8 cellular contexts compared by ENCODE assay signal in the genomic region with DNA sequence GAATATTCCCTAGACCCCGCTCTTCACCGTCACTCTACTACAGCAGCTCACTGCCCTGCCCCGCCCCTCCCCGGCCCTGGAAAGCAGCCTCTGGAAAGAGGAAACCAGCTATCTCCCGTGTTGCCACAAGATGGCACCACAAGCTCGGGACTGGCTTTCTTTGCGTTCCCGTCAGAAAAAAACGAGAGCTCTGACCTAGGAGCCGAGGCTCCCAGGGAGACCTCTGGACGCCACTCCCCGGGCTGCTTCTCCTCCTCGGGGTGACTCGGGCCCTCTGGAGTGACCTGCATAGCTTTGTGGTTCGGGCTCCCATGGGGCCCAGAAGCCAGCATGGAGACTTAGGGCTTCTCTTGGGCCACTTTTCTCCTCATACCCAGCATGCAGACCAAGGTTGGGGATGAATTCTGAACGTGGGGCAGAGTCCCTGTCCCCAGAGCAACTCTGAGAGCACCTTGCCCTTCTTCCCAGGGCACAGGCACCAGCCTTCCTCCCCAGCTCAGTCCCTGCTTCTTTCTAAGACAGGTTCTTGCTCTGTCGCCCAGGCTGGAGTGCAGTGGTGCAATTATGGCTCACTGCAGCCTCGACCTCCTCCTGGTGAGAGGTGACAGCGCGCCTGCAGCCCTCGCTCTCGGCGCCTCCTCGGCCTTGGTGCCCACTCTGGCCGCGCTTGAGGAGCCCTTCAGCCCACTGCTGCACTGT. TPM values are rescaled to one million over a fixed set of nuclear protein-coding genes. Genes with fewer than 3 reads are reported as not detected.
A peak's percentile ranks its signal among the peaks of the same experiment; 100 is the strongest.
DNase-seq lines count a peak whose midpoint lies in the region; ATAC-seq, FAIRE-seq and TF ChIP-seq lines count a peak whose summit lies in the region.

No MANE protein-coding gene starts in this region.

- no peaks in the 10 kb centered on the region for H3K36me3 Mint-ChIP-seq in activated naive CD8-positive, alpha-beta T cell treated with anti-CD3 and anti-CD28 coated beads, Interleukin-2, amount 10 ng/mL, durations not matched to agents 7 days and 5 days

- no peak overlapping the region for H3K27ac Mint-ChIP-seq in activated naive CD8-positive, alpha-beta T cell treated with anti-CD3 and anti-CD28 coated beads, Interleukin-2, amount 10 ng/mL, durations not matched to agents 7 days and 5 days

- peak; percentile 73 for ATAC-seq in activated naive CD8-positive, alpha-beta T cell treated with anti-CD3 and anti-CD28 coated beads, Interleukin-2, amount 10 ng/mL, durations not matched to agents 7 days and 5 days (ENCODE audit: low read depth)
- ATAC-seq in heart left ventricle, result peak; percentile 85 to 95 (median 92)
- peak; percentile 90 to 98 (median 94) for ATAC-seq in psoas muscle
- ATAC-seq in GM21528 (IDR thresholded peaks at IDR 0.05; ENCODE audit: low FRiP score, unreplicated experiment), result no peak

- FAIRE-seq in urothelium cell line (lab: Jason Lieb, UNC), result no peak

- peak; percentile 84 for DNase-seq in GM12865 (ENCODE audit: low read depth)
- peak; percentile 63 for DNase-seq in NCI-H1092 treated with DMSO at 0.1 percent for 48 hours (lab: John Stamatoyannopoulos, UW)
- DNase-seq in SW480 (ENCODE audit: low spot score), result peak; percentile 81
- peak; percentile 82 for DNase-seq in activated naive CD8-positive, alpha-beta T cell treated with anti-CD3 and anti-CD28 coated beads, Interleukin-2, amount 10 ng/mL, durations not matched to agents 7 days and 5 days
- DNase-seq in heart left ventricle, result peak; percentile 83 to 90 (median 87)
- peak; percentile 86 to 90 for DNase-seq in psoas muscle
- DNase-seq in urothelium cell line (ENCODE audit: low spot score), result peak; percentile 78

- H3K4me1 Mint-ChIP-seq in activated naive CD8-positive, alpha-beta T cell treated with anti-CD3 and anti-CD28 coated beads, Interleukin-2, amount 10 ng/mL, durations not matched to agents 7 days and 5 days, result peaks cover 34% of the 10 kb centered on the region

- H3K4me1 ChIP-seq in heart left ventricle (peaks cover 0 to 12% (median 8%) of the 10 kb centered on the region in 12 donors), psoas muscle (no peaks in the 10 kb centered on the region)

- peak overlapping the region; percentile 28 for H3K4me3 Mint-ChIP-seq in activated naive CD8-positive, alpha-beta T cell treated with anti-CD3 and anti-CD28 coated beads, Interleukin-2, amount 10 ng/mL, durations not matched to agents 7 days and 5 days

- H3K4me3 ChIP-seq in GM12865 (ENCODE audit: low read depth, low read length) (no peak overlapping the region), heart left ventricle (peak overlapping the region in 9 of 12 donors; percentile 12 to 43 (median 32)), psoas muscle (peak overlapping the region; percentile 32)

- H3K27me3 Mint-ChIP-seq in activated naive CD8-positive, alpha-beta T cell treated with anti-CD3 and anti-CD28 coated beads, Interleukin-2, amount 10 ng/mL, durations not matched to agents 7 days and 5 days, result peaks cover 3% of the 10 kb centered on the region

- POLR2A ChIA-PET in activated naive CD8-positive, alpha-beta T cell treated with anti-CD3 and anti-CD28 coated beads, Interleukin-2, amount 10 ng/mL, durations not matched to agents 7 days and 5 days (lab: Charles Lee), result interaction anchor here (0.6 to 1.9 kb wide), 6 partner anchors 21 to 1223 kb away, joined by 3 to 8 read pairs (median 3); a partner anchor contains a TSS

- 18 to 33% (median 27%) methylated on average over 20 to 26 of the region's 26 CpGs for WGBS in heart left ventricle, 4 donors
- WGBS in psoas muscle, 3 donors, result 26 to 31% (median 30%) methylated on average over 26 of the region's 26 CpGs

- no peaks in the 10 kb centered on the region for H3K36me3 ChIP-seq in heart left ventricle
- no peaks in the 10 kb centered on the region for H3K36me3 ChIP-seq in psoas muscle (ENCODE audit: insufficient read depth in 1 of 2, low read depth in 1 of 2)

- H3K9me3 ChIP-seq in heart left ventricle, result no peaks in the 10 kb centered on the region
- H3K9me3 ChIP-seq in psoas muscle, result no peaks in the 10 kb centered on the region

- TF ChIP-seq CTCF in GM12865 (IDR thresholded peaks at IDR 0.05; ENCODE audit: insufficient read depth, low read depth, low read length, missing control alignments), result peak; percentile 88
- TF ChIP-seq CTCF in heart left ventricle (IDR thresholded peaks at IDR 0.05), result peak; percentile 69 to 94 (median 84)
- TF ChIP-seq CTCF in psoas muscle (IDR thresholded peaks at IDR 0.05), result peak; percentile 77

- H3K9me3 Mint-ChIP-seq in activated naive CD8-positive, alpha-beta T cell treated with anti-CD3 and anti-CD28 coated beads, Interleukin-2, amount 10 ng/mL, durations not matched to agents 7 days and 5 days, result peaks cover 4% of the 10 kb centered on the region

- no peak for TF ChIP-seq POLR2A in heart left ventricle (IDR thresholded peaks at IDR 0.05)

- intact Hi-C loops in heart left ventricle (cut with DNase I), result loop anchor here (1.0 to 10.0 kb wide), 16 partner anchors 62 to 352 kb away; no protein-coding TSS in a partner anchor
- intact Hi-C loops in psoas muscle (cut with DNase I), result loop anchor here (2.0 to 10.0 kb wide), 3 partner anchors 64 to 352 kb away; no protein-coding TSS in a partner anchor

- H3K27ac ChIP-seq in heart left ventricle (peak overlapping the region in 1 of 12 donors; percentile 13), psoas muscle (no peak overlapping the region)

- peaks cover 0 to 6% (median 0%) of the 10 kb centered on the region in 9 donors for H3K27me3 ChIP-seq in heart left ventricle
- no peaks in the 10 kb centered on the region for H3K27me3 ChIP-seq in psoas muscle (ENCODE audit: insufficient read depth in 3 of 3, low read length in 2 of 3)

RNA-seq across cellular contexts. Expression of a gene that starts 19.0 kb away (rescaled TPM):
- total RNA-seq in activated naive CD8-positive, alpha-beta T cell treated with anti-CD3 and anti-CD28 coated beads, Interleukin-2, amount 10 ng/mL, durations not matched to agents 7 days and 5 days, result 1 to 10 TPM; 9.4 to 9.5 TPM
- total RNA-seq in heart left ventricle (10 to 100 TPM; 25.0 to 41.1 (median 27.4) TPM), psoas muscle (10 to 100 TPM; 18.3 to 26.2 (median 22.7) TPM)
- polyA plus RNA-seq in heart left ventricle (10 to 100 TPM; 27.7 to 38.9 TPM), psoas muscle (10 to 100 TPM; 22.0 to 34.4 (median 33.0) TPM)

RNA-seq across cellular contexts. Expression of a gene that starts 21.4 kb away (rescaled TPM):
- total RNA-seq in activated naive CD8-positive, alpha-beta T cell treated with anti-CD3 and anti-CD28 coated beads, Interleukin-2, amount 10 ng/mL, durations not matched to agents 7 days and 5 days, result 100 to 1,000 TPM; 118 to 120 TPM
- 10 to 100 TPM; 18.4 to 68.7 (median 28.0) TPM for total RNA-seq in heart left ventricle
- 10 to 100 TPM; 17.0 to 20.8 TPM for polyA plus RNA-seq in heart left ventricle
- 10 to 100 TPM; 15.0 to 22.6 (median 15.6) TPM for total RNA-seq in psoas muscle
- 10 to 100 TPM in 1 of 3 donors, 1 to 10 TPM in 2; 6.7 to 10.2 (median 7.5) TPM for polyA plus RNA-seq in psoas muscle

RNA-seq across cellular contexts. Expression of a gene that starts 46.9 kb away (rescaled TPM):
- total RNA-seq in activated naive CD8-positive, alpha-beta T cell treated with anti-CD3 and anti-CD28 coated beads, Interleukin-2, amount 10 ng/mL, durations not matched to agents 7 days and 5 days, result 10 to 100 TPM in 1 of 2 experiments, 1 to 10 TPM in 1; 8.8 to 10.5 TPM
- total RNA-seq in heart left ventricle (10 to 100 TPM; 20.7 to 79.5 (median 30.4) TPM), psoas muscle (1 to 10 TPM; 5.1 to 8.7 (median 6.3) TPM)
- polyA plus RNA-seq in heart left ventricle (10 to 100 TPM; 28.8 to 36.1 TPM), psoas muscle (1 to 10 TPM; 1.6 to 5.1 (median 4.3) TPM)
